ENCODE assay signal across 7 cellular contexts in the genomic region with DNA sequence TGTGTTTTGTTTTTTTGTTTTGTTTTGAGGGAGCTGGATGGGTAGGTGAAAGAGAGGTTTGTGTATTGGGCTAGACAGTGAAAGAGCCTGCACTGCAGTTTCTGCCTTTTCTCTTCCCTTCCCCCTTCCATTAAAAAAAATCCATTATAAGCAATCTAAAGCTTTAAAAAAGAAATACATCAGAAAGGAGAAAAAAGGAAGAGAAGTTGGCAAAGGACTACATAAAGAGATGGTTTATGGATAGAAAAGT. TPM values are rescaled to one million over a fixed set of nuclear protein-coding genes. Genes with fewer than 3 reads are reported as not detected.
DNase-seq lines count a peak whose midpoint lies in the region; ATAC-seq and TF ChIP-seq lines count a peak whose summit lies in the region.

No MANE protein-coding gene starts in this region.

- peaks cover 45 to 48% (median 46%) of the 10 kb centered on the region in 3 donors for H3K4me1 Mint-ChIP-seq in IgD-negative memory B cell
- peaks cover 44% of the 10 kb centered on the region for H3K4me1 Mint-ChIP-seq in activated CD8-positive, alpha-beta T cell treated with anti-CD3 and anti-CD28 coated beads for 36 hours (ENCODE audit: low read depth)
- H3K4me1 Mint-ChIP-seq in stimulated activated effector memory CD8-positive, alpha-beta T cell treated with anti-CD3 and anti-CD28 coated beads, Interleukin-12 subunit alpha, Interleukin-12 subunit beta, amount 100 ng/mL, for 72 hours = peaks cover 41% of the 10 kb centered on the region

- DNase-seq in activated CD8-positive, alpha-beta T cell treated with anti-CD3 and anti-CD28 coated beads for 36 hours = no peak
- DNase-seq in stimulated activated effector memory CD8-positive, alpha-beta T cell treated with anti-CD3 and anti-CD28 coated beads, Interleukin-12 subunit alpha, Interleukin-12 subunit beta, amount 100 ng/mL, for 72 hours (ENCODE audit: low spot score in 2 of 2) = no peak
- DNase-seq in 8988T (no peak), DMS114 treated with DMSO at 0.1 percent for 48 hours (lab: John Stamatoyannopoulos, UW; ENCODE audit: unreplicated experiment) (no peak)

- POLR2A ChIA-PET in activated CD8-positive, alpha-beta T cell treated with anti-CD3 and anti-CD28 coated beads for 36 hours (lab: Charles Lee) = interaction anchor here (0.7 to 8.7 kb wide), 4 partner anchors 12 to 158 kb away, joined by 3 to 113 read pairs (median 5); partner anchors contain the start of gene EEF2K

- no peak for ATAC-seq in activated CD8-positive, alpha-beta T cell treated with anti-CD3 and anti-CD28 coated beads for 36 hours
- ATAC-seq in stimulated activated effector memory CD8-positive, alpha-beta T cell treated with anti-CD3 and anti-CD28 coated beads, Interleukin-12 subunit alpha, Interleukin-12 subunit beta, amount 100 ng/mL, for 72 hours = no peak
- ATAC-seq in GM21529 (IDR thresholded peaks at IDR 0.05; ENCODE audit: unreplicated experiment) = no peak

- peak overlapping the region; percentile 94 to 100 (median 100) for H3K27ac Mint-ChIP-seq in IgD-negative memory B cell
- peak overlapping the region; percentile 67 for H3K27ac Mint-ChIP-seq in activated CD8-positive, alpha-beta T cell treated with anti-CD3 and anti-CD28 coated beads for 36 hours
- H3K27ac Mint-ChIP-seq in stimulated activated effector memory CD8-positive, alpha-beta T cell treated with anti-CD3 and anti-CD28 coated beads, Interleukin-12 subunit alpha, Interleukin-12 subunit beta, amount 100 ng/mL, for 72 hours = peak overlapping the region; percentile 100

- H3K27me3 Mint-ChIP-seq in IgD-negative memory B cell = peaks cover 2% of the 10 kb centered on the region
- peaks cover 2% of the 10 kb centered on the region for H3K27me3 Mint-ChIP-seq in activated CD8-positive, alpha-beta T cell treated with anti-CD3 and anti-CD28 coated beads for 36 hours

- no peaks in the 10 kb centered on the region for H3K27me3 ChIP-seq in iPS-20b (ENCODE audit: insufficient read depth, low read length)

- peak overlapping the region; percentile 94; the same call in 1 of the 2 replicates for H3K4me3 ChIP-seq in iPS-20b (ENCODE audit: low read length)

- no peak overlapping the region for H3K9ac ChIP-seq in iPS-20b (ENCODE audit: low read depth, low read length)

- intact Hi-C loops in activated CD8-positive, alpha-beta T cell treated with anti-CD3 and anti-CD28 coated beads for 36 hours (cut with micrococcal nuclease) = loop anchor here (2.0 kb wide), 1 partner anchor 101 kb away; the partner anchor contains the start of gene POLR3E

- peak overlapping the region; percentile 79 to 97 (median 92) for H3K4me3 Mint-ChIP-seq in IgD-negative memory B cell
- H3K4me3 Mint-ChIP-seq in activated CD8-positive, alpha-beta T cell treated with anti-CD3 and anti-CD28 coated beads for 36 hours = peak overlapping the region; percentile 82
- H3K4me3 Mint-ChIP-seq in stimulated activated effector memory CD8-positive, alpha-beta T cell treated with anti-CD3 and anti-CD28 coated beads, Interleukin-12 subunit alpha, Interleukin-12 subunit beta, amount 100 ng/mL, for 72 hours = peak overlapping the region; percentile 69

- H3K9me3 ChIP-seq in iPS-20b (ENCODE audit: insufficient read depth, low read depth, low read length) = no peaks in the 10 kb centered on the region

- H3K9me3 Mint-ChIP-seq in IgD-negative memory B cell = peaks cover 0 to 6% (median 2%) of the 10 kb centered on the region in 3 donors
- H3K9me3 Mint-ChIP-seq in activated CD8-positive, alpha-beta T cell treated with anti-CD3 and anti-CD28 coated beads for 36 hours = peaks cover 8% of the 10 kb centered on the region
- peaks cover 6% of the 10 kb centered on the region for H3K9me3 Mint-ChIP-seq in stimulated activated effector memory CD8-positive, alpha-beta T cell treated with anti-CD3 and anti-CD28 coated beads, Interleukin-12 subunit alpha, Interleukin-12 subunit beta, amount 100 ng/mL, for 72 hours

- peaks cover 6% of the 10 kb centered on the region for H3K4me1 ChIP-seq in iPS-20b (ENCODE audit: insufficient read depth, low read length)

- H3K36me3 ChIP-seq in iPS-20b (ENCODE audit: insufficient read depth, low read depth, low read length) = no peaks in the 10 kb centered on the region

- CTCF ChIA-PET in activated CD8-positive, alpha-beta T cell treated with anti-CD3 and anti-CD28 coated beads for 36 hours (lab: Charles Lee) = interaction anchor here (1.4 to 3.0 kb wide), 6 partner anchors 11 to 157 kb away, joined by 3 to 41 read pairs (median 9); partner anchors contain the start of genes EEF2K and POLR3E

- TF ChIP-seq CTCF in activated CD8-positive, alpha-beta T cell treated with anti-CD3 and anti-CD28 coated beads for 36 hours (IDR thresholded peaks at IDR 0.05) = no peak

- H3K27ac ChIP-seq in iPS-20b (ENCODE audit: low read length) = no peak overlapping the region

- H3K36me3 Mint-ChIP-seq in IgD-negative memory B cell = no peaks in the 10 kb centered on the region
- H3K36me3 Mint-ChIP-seq in activated CD8-positive, alpha-beta T cell treated with anti-CD3 and anti-CD28 coated beads for 36 hours (ENCODE audit: low read depth) = peaks cover 12% of the 10 kb centered on the region
- peaks cover 40% of the 10 kb centered on the region for H3K36me3 Mint-ChIP-seq in stimulated activated effector memory CD8-positive, alpha-beta T cell treated with anti-CD3 and anti-CD28 coated beads, Interleukin-12 subunit alpha, Interleukin-12 subunit beta, amount 100 ng/mL, for 72 hours

RNA-seq across cellular contexts. Expression of gene EEF2K, which starts 10.7 kb away (rescaled TPM):
- polyA plus RNA-seq in IgD-negative memory B cell = 2.2 TPM
- 10 to 100 TPM; 28.6 to 31.2 TPM for total RNA-seq in activated CD8-positive, alpha-beta T cell treated with anti-CD3 and anti-CD28 coated beads for 36 hours

RNA-seq across cellular contexts. Expression of gene SDR42E2, which starts 33.1 kb away (rescaled TPM):
- 0.20 TPM for polyA plus RNA-seq in IgD-negative memory B cell
- under 1 TPM in 1 of 2 experiments, not detected in 1; 0.14 TPM for total RNA-seq in activated CD8-positive, alpha-beta T cell treated with anti-CD3 and anti-CD28 coated beads for 36 hours
